Comparison of ENCODE assay signal across 8 cellular contexts in genomic region chr3:122563717-122564025, GRCh38. TPM values are rescaled to one million over a fixed set of nuclear protein-coding genes. Genes with fewer than 3 reads are reported as not detected.
A peak's percentile ranks its signal among the peaks of the same experiment; 100 is the strongest.
DNase-seq lines count a peak whose midpoint lies in the region; ATAC-seq and TF ChIP-seq lines count a peak whose summit lies in the region.

No MANE protein-coding gene starts in this region.

- H3K9me3 Mint-ChIP-seq in activated T-helper 17 cell treated with anti-CD3 and anti-CD28 coated beads, Interleukin-2, amount 50 U/mL, for 72 hours = no peaks in the 10 kb centered on the region

- TF ChIP-seq CTCF in heart left ventricle (IDR thresholded peaks at IDR 0.05) (no peak), retinal pigment epithelial cell (conservative IDR thresholded peaks at IDR 0.05; ENCODE audit: low read depth, low read length) (no peak)

- intact Hi-C loops in heart left ventricle (cut with DNase I) = loop anchor here in 7 of 10 donors (1.0 to 5.0 kb wide), 4 partner anchors 114 to 119 kb away; partner anchors contain the start of gene PARP14 (in 1 of the 7)

- no peaks in the 10 kb centered on the region for H3K27me3 Mint-ChIP-seq in activated T-helper 17 cell treated with anti-CD3 and anti-CD28 coated beads, Interleukin-2, amount 50 U/mL, for 72 hours

- DNase-seq in heart left ventricle (peak in 4 of 5 donors; percentile 20 to 37 (median 26)), retinal pigment epithelial cell (ENCODE audit: low read depth) (no peak)
- no peak for DNase-seq in effector CD4-positive, alpha-beta T cell

- peaks cover 39% of the 10 kb centered on the region for H3K4me1 Mint-ChIP-seq in activated T-helper 17 cell treated with anti-CD3 and anti-CD28 coated beads, Interleukin-2, amount 50 U/mL, for 72 hours

- H3K27ac Mint-ChIP-seq in activated T-helper 17 cell treated with anti-CD3 and anti-CD28 coated beads, Interleukin-2, amount 50 U/mL, for 72 hours = peak overlapping the region; percentile 97

- peaks cover 0 to 45% (median 38%) of the 10 kb centered on the region in 9 donors for H3K36me3 ChIP-seq in heart left ventricle

- H3K36me3 Mint-ChIP-seq in activated T-helper 17 cell treated with anti-CD3 and anti-CD28 coated beads, Interleukin-2, amount 50 U/mL, for 72 hours (ENCODE audit: low read depth) = peaks cover 43% of the 10 kb centered on the region

- peak overlapping the region; percentile 95 for H3K4me3 Mint-ChIP-seq in activated T-helper 17 cell treated with anti-CD3 and anti-CD28 coated beads, Interleukin-2, amount 50 U/mL, for 72 hours

- H3K27ac ChIP-seq in heart left ventricle = peak overlapping the region; percentile 86 to 99 (median 94)

- H3K9me3 ChIP-seq in heart left ventricle = no peaks in the 10 kb centered on the region

- peaks cover 0 to 69% (median 22%) of the 10 kb centered on the region in 12 donors for H3K4me1 ChIP-seq in heart left ventricle

- WGBS in heart left ventricle, 4 donors = 30 to 39% (median 32%) methylated on average over 5 of the region's 5 CpGs

- no peaks in the 10 kb centered on the region for H3K27me3 ChIP-seq in heart left ventricle

- TF ChIP-seq POLR2A in heart left ventricle (IDR thresholded peaks at IDR 0.05) = no peak

- peak; percentile 1 for ATAC-seq in HG03442 (IDR thresholded peaks at IDR 0.05; ENCODE audit: unreplicated experiment)
- no peak for ATAC-seq in activated T-helper 17 cell treated with anti-CD3 and anti-CD28 coated beads, Interleukin-2, amount 50 U/mL, for 72 hours (replicated peaks)
- ATAC-seq in heart left ventricle = peak in 3 of 4 donors; percentile 10 to 19 (median 17)
- ATAC-seq in GM19023 (IDR thresholded peaks at IDR 0.05; ENCODE audit: unreplicated experiment) = no peak
- ATAC-seq in GM21576 (IDR thresholded peaks at IDR 0.05; ENCODE audit: unreplicated experiment) = no peak

- H3K4me3 ChIP-seq in GM08714 (ENCODE audit: low read length) = peak overlapping the region; percentile 74
- peak overlapping the region; percentile 66 to 98 (median 76) for H3K4me3 ChIP-seq in heart left ventricle
- H3K4me3 ChIP-seq in retinal pigment epithelial cell (ENCODE audit: low read length) = peak overlapping the region; percentile 72

RNA-seq across cellular contexts. Expression of gene PARP9, which starts 0.4 kb away (rescaled TPM):
- total RNA-seq in activated T-helper 17 cell treated with anti-CD3 and anti-CD28 coated beads, Interleukin-2, amount 50 U/mL, for 72 hours = 10 to 100 TPM; 25.2 to 35.1 TPM
- 10 to 100 TPM in 8 of 9 donors, 1 to 10 TPM in 1; 8.5 to 73.0 (median 15.1) TPM for total RNA-seq in heart left ventricle
- 1 to 10 TPM; 8.2 to 8.8 TPM for polyA plus RNA-seq in heart left ventricle

RNA-seq across cellular contexts. Expression of gene DTX3L, which starts 0.5 kb away (rescaled TPM):
- 10 to 100 TPM; 26.0 to 44.0 TPM for total RNA-seq in activated T-helper 17 cell treated with anti-CD3 and anti-CD28 coated beads, Interleukin-2, amount 50 U/mL, for 72 hours
- total RNA-seq in heart left ventricle = 10 to 100 TPM; 10.2 to 78.2 (median 13.4) TPM
- polyA plus RNA-seq in heart left ventricle = 1 to 10 TPM; 4.8 to 5.7 TPM

RNA-seq across cellular contexts. Expression of gene PARP15, which starts 13.8 kb away (rescaled TPM):
- 10 to 100 TPM; 15.0 to 17.6 TPM for total RNA-seq in activated T-helper 17 cell treated with anti-CD3 and anti-CD28 coated beads, Interleukin-2, amount 50 U/mL, for 72 hours
- 1 to 10 TPM in 3 of 9 donors, under 1 TPM in 6; 0.23 to 2.9 (median 0.67) TPM for total RNA-seq in heart left ventricle
- 1 to 10 TPM in 1 of 2 donors, under 1 TPM in 1; 0.21 to 1.1 TPM for polyA plus RNA-seq in heart left ventricle

RNA-seq across cellular contexts. Expression of gene KPNA1, which starts 48.9 kb away (rescaled TPM):
- 10 to 100 TPM; 29.2 to 47.9 TPM for total RNA-seq in activated T-helper 17 cell treated with anti-CD3 and anti-CD28 coated beads, Interleukin-2, amount 50 U/mL, for 72 hours
- total RNA-seq in heart left ventricle = 100 to 1,000 TPM in 3 of 9 donors, 10 to 100 TPM in 6; 34.1 to 127 (median 72.6) TPM
- polyA plus RNA-seq in heart left ventricle = 10 to 100 TPM; 13.5 to 28.1 TPM

Comparison
In these comparisons a context has a peak if more than half of its experiments do, and no peak if none do; other contexts are left out.
1. ATAC-seq: peak in HG03442 (single experiment) and heart left ventricle (3 of 4); none in activated T-helper 17 cell treated with anti-CD3 and anti-CD28 coated beads, Interleukin-2, amount 50 U/mL, for 72 hours (single experiment), GM19023 (single experiment) and GM21576 (single experiment).
2. DNase-seq: peak in heart left ventricle (4 of 5); none in retinal pigment epithelial cell (single experiment) and effector CD4-positive, alpha-beta T cell (single experiment).
3. RNA of gene PARP15, which starts 13.8 kb away (total RNA-seq): 15.0 to 17.6 TPM in activated T-helper 17 cell treated with anti-CD3 and anti-CD28 coated beads, Interleukin-2, amount 50 U/mL, for 72 hours; 0.23 to 2.9 TPM in heart left ventricle; every median in the first group is over 4 times any median in the second.
4. Peak in every context shown above with its lines, with median percentiles within 50 percentile points of each other: H3K4me3 ChIP-seq.